Comparison of ENCODE assay signal across 13 cellular contexts in the genomic region with DNA sequence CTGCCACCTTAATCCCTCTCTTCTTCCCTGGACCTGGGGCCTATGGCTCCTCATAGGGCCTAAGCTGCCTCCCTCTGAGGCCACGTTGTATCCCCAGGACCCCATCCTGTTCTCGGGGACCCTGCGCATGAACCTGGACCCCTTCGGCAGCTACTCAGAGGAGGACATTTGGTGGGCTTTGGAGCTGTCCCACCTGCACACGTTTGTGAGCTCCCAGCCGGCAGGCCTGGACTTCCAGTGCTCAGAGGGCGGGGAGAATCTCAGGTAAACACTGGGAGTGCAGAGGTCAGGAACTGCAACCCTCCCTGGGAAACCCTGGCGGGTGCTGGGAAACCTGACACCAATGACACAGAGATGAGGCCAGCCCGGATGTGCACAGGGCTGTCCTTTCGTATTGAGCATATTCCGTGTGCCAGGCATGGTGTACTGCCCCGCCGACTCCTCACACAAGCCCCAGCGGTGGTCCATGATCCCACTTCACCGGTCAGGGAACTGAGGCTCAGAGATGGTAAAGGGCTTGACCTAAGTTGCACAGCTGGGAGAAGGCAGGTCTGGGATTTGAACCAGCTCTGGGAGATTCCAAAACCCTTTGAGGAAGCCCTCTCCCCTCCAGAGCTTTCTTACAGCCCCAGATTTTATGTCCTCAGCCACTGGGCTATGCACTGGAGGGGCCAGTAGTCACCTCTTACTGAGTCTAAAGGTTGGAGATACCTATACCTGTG. TPM values are rescaled to one million over a fixed set of nuclear protein-coding genes. Genes with fewer than 3 reads are reported as not detected.
A peak's percentile ranks its signal among the peaks of the same experiment; 100 is the strongest.
DNase-seq lines count a peak whose midpoint lies in the region; ATAC-seq and TF ChIP-seq lines count a peak whose summit lies in the region.
"Had no signal": no experiment of that assay in that cellular context is flagged by ENCODE, and none has a peak within 500 bp of the region (broad histone marks: within the 10 kb centered on the region; RNA-seq: fewer than 3 reads in every experiment).

No MANE protein-coding gene starts in this region.

- H3K27me3 Mint-ChIP-seq in immature natural killer cell (ENCODE audit: low read depth in 3 of 3) = peaks cover 0 to 14% (median 0%) of the 10 kb centered on the region in 3 donors
- H3K27me3 Mint-ChIP-seq in activated CD4-positive, alpha-beta T cell treated with anti-CD3 and anti-CD28 coated beads for 36 hours = peaks cover 6% of the 10 kb centered on the region

- H3K27ac ChIP-seq in adrenal gland = peak overlapping the region in 3 of 5 donors; percentile 17 to 91 (median 87)
- H3K27ac ChIP-seq: BLaER1 treated with 17β-estradiol and CSF1 and Interleukin-3, amounts not matched to agents 10 nM and 100 nM; psoas muscle had no signal

- TF ChIP-seq POLR2A in adrenal gland (IDR thresholded peaks at IDR 0.05) = no peak

- peaks cover 40 to 61% of the 10 kb centered on the region in 2 donors for H3K4me1 ChIP-seq in adrenal gland (replicated peaks in 1 of 2)
- peaks cover 65% of the 10 kb centered on the region for H3K4me1 ChIP-seq in mucosa of stomach (ENCODE audit: control insufficient read depth, insufficient read depth, low read length)

- 79 to 83% (median 81%) methylated on average over 8 to 15 of the region's 15 CpGs for WGBS in adrenal gland, 4 donors

- ATAC-seq in HG02870 (IDR thresholded peaks at IDR 0.05; ENCODE audit: unreplicated experiment) = no peak
- ATAC-seq in activated CD4-positive, alpha-beta T cell treated with anti-CD3 and anti-CD28 coated beads for 36 hours = no peak

- DNase-seq in DMS53 treated with DMSO at 0.1 percent for 48 hours (lab: John Stamatoyannopoulos, UW; ENCODE audit: unreplicated experiment) (peak; percentile 96), M059J (ENCODE audit: low read depth) (peak; percentile 38), adrenal gland (peak in 4 of 7 donors; percentile 44 to 52 (median 48)), immature natural killer cell (no peak), NOMO-1 treated with DMSO at 0.1 percent for 48 hours (lab: John Stamatoyannopoulos, UW; ENCODE audit: unreplicated experiment) (no peak)
- no peak for DNase-seq in activated CD4-positive, alpha-beta T cell treated with anti-CD3 and anti-CD28 coated beads for 36 hours
- DNase-seq: activated CD4-positive, alpha-beta T cell treated with anti-CD3 and anti-CD28 coated beads for 4 hours; NCI-H524; psoas muscle; stimulated activated CD4-positive, alpha-beta T cell treated with anti-CD3 and anti-CD28 coated beads, Interleukin-4, amount 100 ng/mL, for 1 hour had no signal

- no peaks in the 10 kb centered on the region for H3K36me3 Mint-ChIP-seq in immature natural killer cell
- no peaks in the 10 kb centered on the region for H3K36me3 Mint-ChIP-seq in activated CD4-positive, alpha-beta T cell treated with anti-CD3 and anti-CD28 coated beads for 36 hours (ENCODE audit: low read depth)

- H3K4me3 Mint-ChIP-seq in immature natural killer cell = no peak overlapping the region
- H3K4me3 Mint-ChIP-seq in activated CD4-positive, alpha-beta T cell treated with anti-CD3 and anti-CD28 coated beads for 36 hours = no peak overlapping the region

- H3K4me3 ChIP-seq in adrenal gland (no peak overlapping the region), mucosa of stomach (ENCODE audit: low read length) (no peak overlapping the region)
- H3K4me3 ChIP-seq: BLaER1 treated with 17β-estradiol and CSF1 and Interleukin-3, amounts not matched to agents 10 nM and 100 nM; psoas muscle had no signal

- intact Hi-C loops in adrenal gland (cut with DNase I) = loop anchor here in 1 of 2 donors (5.0 kb wide), 1 partner anchor 52 kb away; a partner anchor contains a TSS
- intact Hi-C loops in activated CD4-positive, alpha-beta T cell treated with anti-CD3 and anti-CD28 coated beads for 36 hours (cut with DNase I, micrococcal nuclease) = no loop called here

- H3K27me3 ChIP-seq in adrenal gland (no peaks in the 10 kb centered on the region), mucosa of stomach (ENCODE audit: control insufficient read depth, insufficient read depth, low read length) (no peaks in the 10 kb centered on the region)
- H3K27me3 ChIP-seq: BLaER1 treated with 17β-estradiol and CSF1 and Interleukin-3, amounts not matched to agents 10 nM and 100 nM had no signal

- H3K9me3 Mint-ChIP-seq in immature natural killer cell = peaks cover 0 to 3% (median 0%) of the 10 kb centered on the region in 6 donors
- no peaks in the 10 kb centered on the region for H3K9me3 Mint-ChIP-seq in activated CD4-positive, alpha-beta T cell treated with anti-CD3 and anti-CD28 coated beads for 36 hours (ENCODE audit: low read depth)

- H3K36me3 ChIP-seq in adrenal gland (replicated peaks in 1 of 2) = no peaks in the 10 kb centered on the region
- peaks cover 8% of the 10 kb centered on the region for H3K36me3 ChIP-seq in mucosa of stomach (ENCODE audit: control insufficient read depth, insufficient read depth, low read length)
- H3K36me3 ChIP-seq: BLaER1 treated with 17β-estradiol and CSF1 and Interleukin-3, amounts not matched to agents 10 nM and 100 nM had no signal

- peaks cover 1 to 7% of the 10 kb centered on the region in 2 donors for H3K4me1 Mint-ChIP-seq in immature natural killer cell
- H3K4me1 Mint-ChIP-seq in activated CD4-positive, alpha-beta T cell treated with anti-CD3 and anti-CD28 coated beads for 36 hours = peaks cover 4% of the 10 kb centered on the region

- peak overlapping the region; percentile 49 for H3K9ac ChIP-seq in mucosa of stomach (ENCODE audit: low read length)
- H3K9ac ChIP-seq: BLaER1 treated with 17β-estradiol and CSF1 and Interleukin-3, amounts not matched to agents 10 nM and 100 nM had no signal

- TF ChIP-seq CTCF in adrenal gland (IDR thresholded peaks at IDR 0.05) = no peak

- POLR2A ChIA-PET in activated CD4-positive, alpha-beta T cell treated with anti-CD3 and anti-CD28 coated beads for 36 hours (lab: Charles Lee) = no interaction called here

- H3K9me3 ChIP-seq in adrenal gland (replicated peaks in 1 of 3) = no peaks in the 10 kb centered on the region
- H3K9me3 ChIP-seq in mucosa of stomach (ENCODE audit: control insufficient read depth, low read length) = no peaks in the 10 kb centered on the region
- H3K9me3 ChIP-seq: BLaER1 treated with 17β-estradiol and CSF1 and Interleukin-3, amounts not matched to agents 10 nM and 100 nM; psoas muscle had no signal

- no peak overlapping the region for H3K27ac Mint-ChIP-seq in immature natural killer cell
- no peak overlapping the region for H3K27ac Mint-ChIP-seq in activated CD4-positive, alpha-beta T cell treated with anti-CD3 and anti-CD28 coated beads for 36 hours

- CTCF ChIA-PET in activated CD4-positive, alpha-beta T cell treated with anti-CD3 and anti-CD28 coated beads for 36 hours (lab: Charles Lee) = interaction anchor here (0.6 to 0.8 kb wide), 3 partner anchors 40 to 241 kb away, joined by 3 to 4 read pairs (median 3); no protein-coding TSS in a partner anchor

RNA-seq across cellular contexts. Expression of a gene that starts 22.9 kb away (rescaled TPM):
- total RNA-seq in M059J (2014; rRNA removed; shearing (Covaris generic)) = 28.8 and 41.2 TPM in 2 replicates
- 10 to 100 TPM; 24.8 to 46.4 (median 41.5) TPM for total RNA-seq in adrenal gland
- polyA plus RNA-seq in adrenal gland (10 to 100 TPM; 14.9 to 37.0 (median 18.7) TPM), immature natural killer cell (1 to 10 TPM; 2.3 to 6.8 (median 4.0) TPM)
- 10 to 100 TPM; 28.0 to 29.8 TPM for total RNA-seq in activated CD4-positive, alpha-beta T cell treated with anti-CD3 and anti-CD28 coated beads for 36 hours

RNA-seq across cellular contexts. Expression of a gene that starts 34.6 kb away (rescaled TPM):
- total RNA-seq in M059J (2014; rRNA removed; shearing (Covaris generic)) = 8.0 and 24.0 TPM in 2 replicates
- 100 to 1,000 TPM in 1 of 8 donors, 10 to 100 TPM in 7; 16.1 to 142 (median 65.5) TPM for total RNA-seq in adrenal gland
- polyA plus RNA-seq in adrenal gland (100 to 1,000 TPM in 2 of 3 donors, 10 to 100 TPM in 1; 95.4 to 248 (median 112) TPM), immature natural killer cell (10 to 100 TPM; 29.2 to 77.8 (median 30.0) TPM)
- 100 to 1,000 TPM; 112 to 120 TPM for total RNA-seq in activated CD4-positive, alpha-beta T cell treated with anti-CD3 and anti-CD28 coated beads for 36 hours

RNA-seq across cellular contexts. Expression of a gene that starts 50.1 kb away (rescaled TPM):
- 9.3 and 13.3 TPM in 2 replicates for total RNA-seq in M059J (2014; rRNA removed; shearing (Covaris generic))
- total RNA-seq in adrenal gland = 100 to 1,000 TPM; 195 to 422 (median 262) TPM
- 100 to 1,000 TPM; 164 to 448 (median 414) TPM for polyA plus RNA-seq in adrenal gland
- 1 to 10 TPM in 1 of 3 donors, under 1 TPM in 1, not detected in 1; 0.52 to 1.2 TPM for polyA plus RNA-seq in immature natural killer cell
- total RNA-seq in activated CD4-positive, alpha-beta T cell treated with anti-CD3 and anti-CD28 coated beads for 36 hours = not detected

Comparison
In these comparisons a context has a peak if more than half of its experiments do, and no peak if none do; other contexts are left out.
1. DNase-seq: peak in DMS53 treated with DMSO at 0.1 percent for 48 hours (single experiment), M059J (single experiment) and adrenal gland (4 of 7); none in immature natural killer cell (0 of 3), NOMO-1 treated with DMSO at 0.1 percent for 48 hours (single experiment) and activated CD4-positive, alpha-beta T cell treated with anti-CD3 and anti-CD28 coated beads for 36 hours (single experiment).
2. RNA of a gene that starts 50.1 kb away (total RNA-seq): 195 to 422 TPM in adrenal gland; 9.3 to 13.3 TPM in M059J and not detected in activated CD4-positive, alpha-beta T cell treated with anti-CD3 and anti-CD28 coated beads for 36 hours; every median in the first group is over 10 times any median in the second.